Comparison of ENCODE assay signal across 8 cellular contexts in genomic region chr21:44338971-44339910, GRCh38. TPM values are rescaled to one million over a fixed set of nuclear protein-coding genes. Genes with fewer than 3 reads are reported as not detected.
DNase-seq lines count a peak whose midpoint lies in the region; ATAC-seq and TF ChIP-seq lines count a peak whose summit lies in the region.

Gene CFAP410 (minus strand): TSS chr21:44339390. CDS start chr21:44339194, 196 bp downstream.

- DNase-seq in BE2C, result peak; percentile 97
- DNase-seq in GM19240 (ENCODE audit: insufficient read length, low spot score), result peak; percentile 100
- DNase-seq in NCI-H524 (lab: John Stamatoyannopoulos, UW), result peak; percentile 91 to 92
- DNase-seq in activated CD4-positive, alpha-beta T cell treated with anti-CD3 and anti-CD28 coated beads for 36 hours, result peak; percentile 97
- DNase-seq in chondrocyte (ENCODE audit: low spot score), result peak; percentile 98
- peak; percentile 75 for DNase-seq in kidney glomerular epithelial cell (lab: John Stamatoyannopoulos, UW)
- DNase-seq in stimulated activated CD4-positive, alpha-beta T cell treated with anti-CD3 and anti-CD28 coated beads, Interleukin-15, amount 100 ng/mL, for 48 hours (ENCODE audit: low read depth in 2 of 2), result peak; percentile 90 to 94

- H3K4me1 ChIP-seq in BE2C, result peaks cover 5% of the 10 kb centered on the region

- no peaks in the 10 kb centered on the region for H3K27me3 ChIP-seq in BE2C

- CTCF ChIA-PET in activated CD4-positive, alpha-beta T cell treated with anti-CD3 and anti-CD28 coated beads for 36 hours (lab: Charles Lee), result interaction anchor here (0.7 to 1.5 kb wide), 6 partner anchors 38 to 536 kb away, joined by 3 to 4 read pairs (median 3); no protein-coding TSS in a partner anchor

- H3K9me3 ChIP-seq in BE2C, result no peaks in the 10 kb centered on the region

- no peaks in the 10 kb centered on the region for H3K27me3 Mint-ChIP-seq in activated CD4-positive, alpha-beta T cell treated with anti-CD3 and anti-CD28 coated beads for 36 hours
- no peaks in the 10 kb centered on the region for H3K27me3 Mint-ChIP-seq in chondrocyte (ENCODE audit: low read depth)

- peak within 1 kb of the TSS; percentile 98 for H3K27ac Mint-ChIP-seq in activated CD4-positive, alpha-beta T cell treated with anti-CD3 and anti-CD28 coated beads for 36 hours
- H3K27ac Mint-ChIP-seq in chondrocyte (ENCODE audit: unreplicated experiment), result peak within 1 kb of the TSS; percentile 92

- no peaks in the 10 kb centered on the region for H3K9me3 Mint-ChIP-seq in activated CD4-positive, alpha-beta T cell treated with anti-CD3 and anti-CD28 coated beads for 36 hours (ENCODE audit: low read depth)
- H3K9me3 Mint-ChIP-seq in chondrocyte (ENCODE audit: low read depth), result no peaks in the 10 kb centered on the region

- TF ChIP-seq CTCF in BE2C (IDR thresholded peaks at IDR 0.05; ENCODE audit: low read depth, low read length) (no peak), chondrocyte (IDR thresholded peaks at IDR 0.05) (no peak)

- H3K36me3 Mint-ChIP-seq in activated CD4-positive, alpha-beta T cell treated with anti-CD3 and anti-CD28 coated beads for 36 hours (ENCODE audit: low read depth), result peaks cover 2% of the 10 kb centered on the region
- H3K36me3 Mint-ChIP-seq in chondrocyte (ENCODE audit: low read depth), result no peaks in the 10 kb centered on the region

- peak within 1 kb of the TSS; percentile 94 for H3K4me3 ChIP-seq in BE2C (ENCODE audit: low read depth, low read length)

- H3K4me3 Mint-ChIP-seq in activated CD4-positive, alpha-beta T cell treated with anti-CD3 and anti-CD28 coated beads for 36 hours, result peak within 1 kb of the TSS; percentile 96
- peak within 1 kb of the TSS; percentile 79 for H3K4me3 Mint-ChIP-seq in chondrocyte (ENCODE audit: unreplicated experiment)

- peak; percentile 80 for ATAC-seq in HG03457 (IDR thresholded peaks at IDR 0.05; ENCODE audit: unreplicated experiment)
- peak; percentile 97 for ATAC-seq in activated CD4-positive, alpha-beta T cell treated with anti-CD3 and anti-CD28 coated beads for 36 hours

- intact Hi-C loops in activated CD4-positive, alpha-beta T cell treated with anti-CD3 and anti-CD28 coated beads for 36 hours (cut with DNase I, micrococcal nuclease), result loop anchor here (1.0 to 10.0 kb wide), 14 partner anchors 40 to 1888 kb away; partner anchors contain the start of genes PKNOX1 (in 2 of the 2), LRRC3 (in 1 of the 2), LSS (in 1 of the 2) and PTTG1IP (in 1 of the 2)

- H3K36me3 ChIP-seq in BE2C, result no peaks in the 10 kb centered on the region

- POLR2A ChIA-PET in activated CD4-positive, alpha-beta T cell treated with anti-CD3 and anti-CD28 coated beads for 36 hours (lab: Charles Lee), result interaction anchor here (0.7 kb wide), 1 partner anchor 8 kb away, joined by 3 read pairs; no protein-coding TSS in a partner anchor

- H3K4me1 Mint-ChIP-seq in activated CD4-positive, alpha-beta T cell treated with anti-CD3 and anti-CD28 coated beads for 36 hours, result peaks cover 18% of the 10 kb centered on the region
- H3K4me1 Mint-ChIP-seq in chondrocyte (ENCODE audit: low read depth), result peaks cover 22% of the 10 kb centered on the region

RNA-seq across cellular contexts. Expression of gene CFAP410, which starts in this region (rescaled TPM):
- 36.7 TPM for polyA plus RNA-seq in BE2C (2012; ENCODE audit: insufficient read depth, insufficient read length, low read depth)
- 10 to 100 TPM in 1 of 2 experiments, 1 to 10 TPM in 1; 7.3 to 11.4 TPM for total RNA-seq in activated CD4-positive, alpha-beta T cell treated with anti-CD3 and anti-CD28 coated beads for 36 hours
- total RNA-seq in chondrocyte, result 14.2 to 19.5 TPM (median 17.7 TPM) in 3 replicates

Comparison
In these comparisons a context has a peak if more than half of its experiments do, and no peak if none do; other contexts are left out.
1. Peak in every context shown above with its lines: DNase-seq, ATAC-seq and H3K4me3 ChIP-seq.